Comparison of ENCODE assay signal across 17 cellular contexts in genomic region chr12:115657081-115658013, GRCh38.
"Had no signal": no experiment of that assay in that cellular context is flagged by ENCODE, and none has a peak within 500 bp of the region (broad histone marks: within the 10 kb centered on the region; RNA-seq: fewer than 3 reads in every experiment).

No MANE protein-coding gene starts in this region.

- H3K9me3 ChIP-seq: gastrocnemius medialis, testis had no signal

- H3K36me3 ChIP-seq: gastrocnemius medialis had no signal

- H3K27me3 ChIP-seq: gastrocnemius medialis, testis had no signal

- ATAC-seq: activated T-cell treated with anti-CD3 and anti-CD28 coated beads, Interleukin-2, amount 50 U/mL, for 72 hours; gastrocnemius medialis; naive thymus-derived CD4-positive, alpha-beta T cell; sciatic nerve; stimulated activated memory B cell treated with anti-CD40 and anti-IgM and Interleukin-4, amounts not matched to agents 10 μg/mL and 1 μg/mL and 100 μg/mL, for 72 hours had no signal

- H3K4me3 ChIP-seq: gastrocnemius medialis, testis had no signal

- H3K27ac ChIP-seq: gastrocnemius medialis, testis, VCaP had no signal

- DNase-seq: activated CD4-positive, alpha-beta T cell treated with anti-CD3 and anti-CD28 coated beads, Interleukin-2, amount 50 U/mL, for 1 hour; activated CD4-positive, CD25-positive, alpha-beta regulatory T cell treated with anti-CD3 and anti-CD28 coated beads, Interleukin-2, amount 50 U/mL, for 72 hours; activated CD8-positive, alpha-beta memory T cell treated with anti-CD3 and anti-CD28 coated beads for 24 hours; activated CD8-positive, alpha-beta memory T cell treated with anti-CD3 and anti-CD28 coated beads, Interleukin-2, amount 50 U/mL, for 48 hours; activated effector memory CD4-positive, alpha-beta T cell treated with anti-CD3 and anti-CD28 coated beads, Interleukin-2, amount 50 U/mL, for 16 hours; activated T-cell treated with anti-CD3 and anti-CD28 coated beads, Interleukin-2, amount 50 U/mL, for 72 hours; gastrocnemius medialis; head of caudate nucleus; mesendoderm; naive thymus-derived CD4-positive, alpha-beta T cell; stimulated activated CD4-positive, alpha-beta T cell treated with anti-CD3 and anti-CD28 coated beads, Interleukin-4, amount 100 ng/mL, for 4 hours; SW 1271; T-helper 2 cell; testis had no signal
